Comparison of ENCODE assay signal across 18 cellular contexts in the genomic region with DNA sequence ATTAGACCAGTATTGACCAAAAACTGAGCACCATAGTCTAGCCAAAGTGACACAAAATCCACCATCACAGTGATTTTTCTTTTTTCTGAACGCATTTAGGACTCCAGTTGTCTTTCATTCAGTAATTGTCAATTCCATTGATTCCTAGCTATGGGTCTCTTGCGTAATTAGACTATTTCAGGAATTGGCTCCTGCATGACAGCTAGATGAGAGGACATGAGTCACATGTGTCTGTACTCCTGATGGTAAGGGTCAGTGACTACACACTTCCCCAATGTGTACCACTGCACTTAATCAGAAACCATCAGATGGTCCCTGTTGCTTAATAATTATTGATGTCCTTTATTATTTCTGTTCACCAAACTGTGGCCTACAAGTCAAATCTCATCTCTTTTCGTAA.
DNase-seq lines count a peak whose midpoint lies in the region; ATAC-seq, FAIRE-seq and TF ChIP-seq lines count a peak whose summit lies in the region.
"Had no signal": no experiment of that assay in that cellular context is flagged by ENCODE, and none has a peak within 500 bp of the region (broad histone marks: within the 10 kb centered on the region; RNA-seq: fewer than 3 reads in every experiment).

No MANE protein-coding gene starts in this region.

- H2BK5ac ChIP-seq in H1 (ENCODE audit: low read depth, low read length): no peak overlapping the region

- no peak overlapping the region for H4K5ac ChIP-seq in H1 (ENCODE audit: insufficient read length, low read depth, low read length)

- H2BK15ac ChIP-seq in H1 (ENCODE audit: low read length): no peak overlapping the region

- no peaks in the 10 kb centered on the region for H3K79me1 ChIP-seq in H1 (ENCODE audit: low read depth, low read length)

- H3K9me3 ChIP-seq in H1 (ENCODE audit: insufficient read depth in 2 of 2, low read depth in 1 of 2, low read length in 1 of 2) (no peaks in the 10 kb centered on the region), smooth muscle cell (replicated peaks; ENCODE audit: low read depth) (no peaks in the 10 kb centered on the region)
- H3K9me3 ChIP-seq: A549 had no signal

- H3K4me2 ChIP-seq in H1 (ENCODE audit: insufficient read depth in 1 of 2, low read depth in 2 of 2, low read length in 2 of 2) (no peak overlapping the region), smooth muscle cell (no peak overlapping the region)
- H3K4me2 ChIP-seq: A549 had no signal

- no peak for FAIRE-seq in H1 (lab: Jason Lieb, UNC)
- FAIRE-seq: A549, D721Med, G401.6, GM12891, K562 had no signal

- no peak for TF ChIP-seq RAD21 in H1 (IDR thresholded peaks at IDR 0.05 in 1 of 2, conservative IDR thresholded peaks at IDR 0.05 in 1 of 2; ENCODE audit: low read depth in 2 of 2, low read length in 2 of 2)

- H3F3A ChIP-seq in smooth muscle cell (ENCODE audit: low read depth): no peaks in the 10 kb centered on the region

- H3K79me2 ChIP-seq in H1 (ENCODE audit: control insufficient read depth in 1 of 2, insufficient read depth in 2 of 2, low read length in 2 of 2) (no peaks in the 10 kb centered on the region), smooth muscle cell (ENCODE audit: low read depth) (no peaks in the 10 kb centered on the region)

- H2BK20ac ChIP-seq in H1 (ENCODE audit: low read length): no peak overlapping the region

- POLR2A ChIA-PET in H1 (lab: Charles Lee; ENCODE audit: partially characterized antibody): no interaction called here

- H3K4ac ChIP-seq in H1 (replicated peaks; ENCODE audit: insufficient read length, low read depth, low read length): no peak overlapping the region

- H3K36me3 ChIP-seq in H1 (ENCODE audit: control insufficient read depth in 2 of 4, insufficient read depth in 4 of 4, low read length in 3 of 4) (no peaks in the 10 kb centered on the region), smooth muscle cell (ENCODE audit: low read depth) (no peaks in the 10 kb centered on the region)

- WGBS in H1 (ENCODE audit: extremely low coverage in 1 of 2, insufficient coverage in 1 of 2, insufficient read length in 1 of 2, insufficient replicate concordance in 2 of 2, low coverage in 1 of 2, low lambda C conversion rate in 2 of 2, missing lambda C conversion rate in 1 of 2), 2 experiments: 97% methylated on average over 3 of the region's 3 CpGs; no CpG with 5 or more reads in 1 of the 2 experiments
- 97% methylated on average over 3 of the region's 3 CpGs for WGBS in smooth muscle cell (ENCODE audit: low lambda C conversion rate)

- H2BK120ac ChIP-seq in H1 (replicated peaks; ENCODE audit: low read depth, low read length): no peak overlapping the region

- H3K27me3 ChIP-seq in H1 (replicated peaks in 1 of 4; ENCODE audit: control insufficient read depth in 3 of 4, extremely low read depth in 1 of 4, insufficient read depth in 3 of 4, low read length in 3 of 4) (no peaks in the 10 kb centered on the region), smooth muscle cell (ENCODE audit: low read depth) (no peaks in the 10 kb centered on the region)

- H3K27ac ChIP-seq in H1 (ENCODE audit: low read depth, low read length) (no peak overlapping the region), smooth muscle cell (ENCODE audit: low read depth) (no peak overlapping the region)
- H3K27ac ChIP-seq: A549 had no signal

- no peak for TF ChIP-seq POLR2A in H1 (IDR thresholded peaks at IDR 0.05; ENCODE audit: control extremely low read depth in 1 of 2, low read depth in 2 of 2, low read length in 2 of 2)

- no peak overlapping the region for H4K8ac ChIP-seq in H1 (ENCODE audit: extremely low read depth, insufficient read depth, low read length)

- TF ChIP-seq CTCF in H1 (IDR thresholded peaks at IDR 0.05; ENCODE audit: control extremely low read depth in 1 of 3, insufficient read depth in 1 of 3, low read depth in 1 of 3, low read length in 3 of 3): no peak
- TF ChIP-seq CTCF in smooth muscle cell (IDR thresholded peaks at IDR 0.05; ENCODE audit: borderline replicate concordance, insufficient read depth, poor library complexity, severe bottlenecking): no peak

- no peak overlapping the region for H3K23ac ChIP-seq in H1 (ENCODE audit: insufficient read length)

- CTCF ChIA-PET in H1 (lab: Charles Lee; ENCODE audit: partially characterized antibody): no interaction called here

- ATAC-seq in GM19463 (IDR thresholded peaks at IDR 0.05; ENCODE audit: unreplicated experiment): no peak
- no peak for ATAC-seq in HG03439 (IDR thresholded peaks at IDR 0.05; ENCODE audit: unreplicated experiment)
- ATAC-seq: A549; CD8-positive, alpha-beta T cell; HCT116; K562 had no signal

- no peak overlapping the region for H3K9ac ChIP-seq in H1 (replicated peaks in 1 of 4; ENCODE audit: extremely low read depth in 1 of 4, low read depth in 3 of 4, low read length in 3 of 4)
- no peak overlapping the region for H3K9ac ChIP-seq in smooth muscle cell (ENCODE audit: low read depth)

- H3K56ac ChIP-seq in H1 (replicated peaks; ENCODE audit: insufficient read length, low read depth, low read length): no peak overlapping the region

- no peak for TF ChIP-seq EP300 in H1 (IDR thresholded peaks at IDR 0.05; ENCODE audit: borderline replicate concordance in 1 of 2, low read depth in 2 of 2, low read length in 2 of 2)

- H3K23me2 ChIP-seq in H1 (ENCODE audit: low read depth, low read length): no peaks in the 10 kb centered on the region

- H3K18ac ChIP-seq in H1 (ENCODE audit: extremely low read depth, low read length): no peak overlapping the region

- no peak overlapping the region for H2AK5ac ChIP-seq in H1 (ENCODE audit: low read depth, low read length)

- H3K4me3 ChIP-seq in H1 (ENCODE audit: extremely low read depth in 1 of 4, insufficient read depth in 2 of 4, low read depth in 3 of 4, low read length in 4 of 4) (no peak overlapping the region), smooth muscle cell (no peak overlapping the region)
- H3K4me3 ChIP-seq: A549, K562 had no signal

- DNase-seq in HT1080 (ENCODE audit: low read depth) (peak; percentile 46), H1 (ENCODE audit: low read depth in 1 of 2, low spot score in 2 of 2) (no peak), kidney tubule cell (ENCODE audit: low spot score) (peak; percentile 76), smooth muscle cell (lab: John Stamatoyannopoulos, UW; ENCODE audit: unreplicated experiment) (no peak), NCI-H2081 treated with DMSO at 0.1 percent for 48 hours (lab: John Stamatoyannopoulos, UW) (no peak)
- DNase-seq: CD8-positive, alpha-beta T cell; COR-L47; DMS153; DMS79 treated with DMSO at 0.1 percent for 48 hours; EL had no signal

- no peak overlapping the region for H2BK12ac ChIP-seq in H1 (ENCODE audit: low read depth, low read length)

- H4K20me1 ChIP-seq in H1 (replicated peaks in 1 of 2; ENCODE audit: control insufficient read depth in 1 of 2, insufficient read depth in 2 of 2, low read length in 2 of 2) (no peaks in the 10 kb centered on the region), smooth muscle cell (ENCODE audit: low read depth) (no peaks in the 10 kb centered on the region)

- no peak overlapping the region for H4K91ac ChIP-seq in H1 (replicated peaks; ENCODE audit: insufficient read length, low read length)

- H3K4me1 ChIP-seq in H1 (replicated peaks in 1 of 4; ENCODE audit: control insufficient read depth in 3 of 4, insufficient read depth in 4 of 4, low read length in 3 of 4) (no peaks in the 10 kb centered on the region), smooth muscle cell (ENCODE audit: low read depth) (no peaks in the 10 kb centered on the region)
- H3K4me1 ChIP-seq: A549 had no signal

- H2AFZ ChIP-seq in H1 (ENCODE audit: low read length): 0 out of 2 replicates have a peak overlapping the region, but pooled peaks have one; percentile 22
- H2AFZ ChIP-seq in smooth muscle cell (ENCODE audit: low read depth): peak overlapping the region; percentile 49

- H3K14ac ChIP-seq in H1 (ENCODE audit: insufficient read length): no peak overlapping the region

TF ChIP-seq in H1, 55 proteins besides CTCF, POLR2A, EP300 and RAD21:
- no peak for TF ChIP-seq KDM1A (IDR thresholded peaks at IDR 0.05; ENCODE audit: borderline replicate concordance, low read length)
- no peak for TF ChIP-seq POU5F1 (IDR thresholded peaks at IDR 0.05; ENCODE audit: low read depth, low read length)
- no peak for TF ChIP-seq YY1 (IDR thresholded peaks at IDR 0.05; ENCODE audit: low read depth, low read length)
- no peak for TF ChIP-seq TAF7 (optimal IDR thresholded peaks at IDR 0.05; ENCODE audit: borderline replicate concordance, low read depth, low read length)
- TF ChIP-seq CEBPB (IDR thresholded peaks at IDR 0.05; ENCODE audit: low read depth, low read length): no peak
- TF ChIP-seq, protein P1, sequence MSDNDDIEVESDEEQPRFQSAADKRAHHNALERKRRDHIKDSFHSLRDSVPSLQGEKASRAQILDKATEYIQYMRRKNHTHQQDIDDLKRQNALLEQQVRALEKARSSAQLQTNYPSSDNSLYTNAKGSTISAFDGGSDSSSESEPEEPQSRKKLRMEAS (IDR thresholded peaks at IDR 0.05): no peak
- no peak for TF ChIP-seq RBBP5 (IDR thresholded peaks at IDR 0.05; ENCODE audit: borderline replicate concordance, low read depth, low read length)

Comparison
In these comparisons a context has a peak if more than half of its experiments do, and no peak if none do; other contexts are left out.
1. DNase-seq: peak in HT1080 (single experiment) and kidney tubule cell (single experiment); none in H1 (0 of 2), smooth muscle cell (single experiment) and NCI-H2081 treated with DMSO at 0.1 percent for 48 hours (single experiment).